In the genomic region with DNA sequence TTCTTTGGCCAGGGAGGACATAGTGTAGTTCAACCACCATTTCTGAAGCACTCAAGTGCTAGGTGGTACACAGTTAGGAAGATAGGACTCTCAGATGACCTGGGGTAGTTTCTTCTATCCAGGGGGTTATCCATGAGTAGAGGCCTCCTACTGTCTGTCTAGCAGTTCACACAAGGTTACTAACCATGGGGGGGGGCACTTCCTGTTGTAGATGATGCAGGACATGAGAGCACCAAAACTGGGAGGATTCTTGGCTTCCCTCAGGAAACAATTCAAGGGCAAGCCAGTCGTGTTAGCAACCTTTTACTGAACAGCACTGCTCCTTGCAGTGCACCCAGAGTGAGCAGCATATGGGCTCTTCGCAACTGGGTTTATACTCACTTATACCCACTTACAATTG, we compare ENCODE assay signal across 18 cellular contexts.
"Had no signal": no experiment of that assay in that cellular context is flagged by ENCODE, and none has a peak within 500 bp of the region (broad histone marks: within the 10 kb centered on the region; RNA-seq: fewer than 3 reads in every experiment).

No MANE protein-coding gene starts in this region.

- H3K9me3 ChIP-seq: breast epithelium, heart right ventricle, lower lobe of right lung, spleen, tibial nerve had no signal

- H3K4me3 ChIP-seq: breast epithelium, heart right ventricle, lower lobe of right lung, spleen, tibial nerve had no signal

- H3K27ac ChIP-seq: breast epithelium, foreskin keratinocyte, heart right ventricle, lower lobe of right lung, spleen, tibial nerve had no signal

- H3K36me3 ChIP-seq: breast epithelium, heart right ventricle, lower lobe of right lung, spleen, tibial nerve had no signal

- H3K27me3 ChIP-seq: breast epithelium, foreskin keratinocyte, spleen, tibial nerve had no signal

- H3K4me1 ChIP-seq: breast epithelium had no signal

- DNase-seq: activated CD4-positive, alpha-beta memory T cell treated with anti-CD3 and anti-CD28 coated beads for 36 hours; activated CD4-positive, alpha-beta T cell treated with anti-CD3 and anti-CD28 coated beads, Interleukin-2, amount 10 ng/mL, durations not matched to agents 24 days and 14 days; activated CD4-positive, CD25-positive, alpha-beta regulatory T cell treated with anti-CD3 and anti-CD28 coated beads, Interleukin-2, amount 50 U/mL, for 72 hours; activated gamma-delta T cell treated with Interleukin-2 at 50 U/mL for 16 hours; activated T-cell treated with anti-CD3 and anti-CD28 coated beads, Interleukin-2, amount 50 U/mL, for 4 hours; central memory CD4-positive, alpha-beta T cell; endodermal cell; foreskin keratinocyte; heart right ventricle; lower lobe of right lung; mesenchymal stem cell; right cardiac atrium; spleen; stimulated activated CD4-positive, alpha-beta T cell treated with anti-CD3 and anti-CD28 coated beads, Interleukin-2, amount 100 ng/mL, for 48 hours; stimulated activated naive CD4-positive, alpha-beta T cell treated with Interleukin-2 at 50 U/mL for 16 hours; T-helper 9 cell had no signal
